ENCODE assay signal across 1 cellular context in the genomic region with DNA sequence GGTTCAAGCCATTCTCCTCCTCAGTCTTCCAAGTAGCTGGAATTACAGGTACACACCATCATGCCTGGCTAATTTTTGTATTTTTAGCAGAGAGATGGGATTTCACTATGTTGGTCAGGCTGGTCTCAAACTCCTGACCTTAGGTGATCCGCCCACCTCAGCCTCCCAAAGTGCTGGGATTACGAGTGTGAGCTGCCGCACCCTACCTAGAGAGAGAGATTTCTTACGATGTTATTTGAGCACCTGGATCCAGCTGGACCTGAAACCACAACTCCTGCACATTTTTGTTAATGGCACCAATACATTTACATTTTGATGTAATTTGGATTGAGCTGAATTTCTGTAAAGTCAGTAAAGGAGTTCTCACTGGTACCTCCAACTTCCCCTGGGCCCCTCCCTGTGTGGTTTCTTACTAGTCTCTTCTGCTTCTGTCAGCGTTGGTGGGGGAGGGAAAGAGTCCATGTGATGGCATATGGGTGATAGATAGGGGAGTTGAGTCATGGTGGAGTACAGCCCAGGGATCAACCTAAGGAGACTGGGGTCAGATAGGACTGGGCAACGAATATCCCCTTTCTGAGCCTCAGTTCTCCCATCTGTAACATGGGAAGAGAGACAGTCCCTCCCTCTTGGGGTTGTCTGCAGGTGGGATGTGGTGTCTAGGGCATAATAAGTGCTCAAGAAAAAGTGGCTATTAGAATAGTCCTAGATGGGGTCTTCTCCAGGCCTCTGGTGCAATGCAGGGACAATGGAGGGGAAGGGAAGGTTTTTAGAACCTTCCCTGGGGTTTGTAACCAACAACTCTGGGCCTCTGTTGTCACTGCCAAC.
TF ChIP-seq lines count a peak whose summit lies in the region.

No MANE protein-coding gene starts in this region.

TF ChIP-seq in K562, 482 proteins besides CTCF, POLR2A, EP300 and RAD21 (continued from another document):
- TF ChIP-seq SREBF1 (IDR thresholded peaks at IDR 0.05; ENCODE audit: borderline replicate concordance, low read depth, low read length), result no peak
- TF ChIP-seq THRAP3 (IDR thresholded peaks at IDR 0.05; ENCODE audit: borderline replicate concordance), result no peak
- TF ChIP-seq PTBP1 (IDR thresholded peaks at IDR 0.05; ENCODE audit: low read depth, low read length), result no peak
- TF ChIP-seq ZNF408 (CRISPR knock-in tag; IDR thresholded peaks at IDR 0.05; ENCODE audit: low read depth), result no peak
- TF ChIP-seq NFIC (IDR thresholded peaks at IDR 0.05), result peak; percentile 50
- TF ChIP-seq, protein P1, sequence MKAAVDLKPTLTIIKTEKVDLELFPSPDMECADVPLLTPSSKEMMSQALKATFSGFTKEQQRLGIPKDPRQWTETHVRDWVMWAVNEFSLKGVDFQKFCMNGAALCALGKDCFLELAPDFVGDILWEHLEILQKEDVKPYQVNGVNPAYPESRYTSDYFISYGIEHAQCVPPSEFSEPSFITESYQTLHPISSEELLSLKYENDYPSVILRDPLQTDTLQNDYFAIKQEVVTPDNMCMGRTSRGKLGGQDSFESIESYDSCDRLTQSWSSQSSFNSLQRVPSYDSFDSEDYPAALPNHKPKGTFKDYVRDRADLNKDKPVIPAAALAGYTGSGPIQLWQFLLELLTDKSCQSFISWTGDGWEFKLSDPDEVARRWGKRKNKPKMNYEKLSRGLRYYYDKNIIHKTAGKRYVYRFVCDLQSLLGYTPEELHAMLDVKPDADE (conservative IDR thresholded peaks at IDR 0.05; ENCODE audit: control insufficient read depth, low read depth, low read length), result no peak
- TF ChIP-seq BRD9 (IDR thresholded peaks at IDR 0.05; ENCODE audit: low read depth, partially characterized antibody), result peak; percentile 84
- no peak for TF ChIP-seq TGIF2 (CRISPR knock-in tag; IDR thresholded peaks at IDR 0.05)
- TF ChIP-seq TRIM24 (IDR thresholded peaks at IDR 0.05), result peak; percentile 75 to 85
- no peak for TF ChIP-seq KDM4B (IDR thresholded peaks at IDR 0.05; ENCODE audit: borderline replicate concordance in 2 of 2, low read depth in 1 of 2)
- TF ChIP-seq PML (IDR thresholded peaks at IDR 0.05; ENCODE audit: low read length), result no peak
- TF ChIP-seq ZNF282 (CRISPR knock-in tag; IDR thresholded peaks at IDR 0.05), result no peak
- no peak for TF ChIP-seq ZNF699 (CRISPR knock-in tag; IDR thresholded peaks at IDR 0.05; ENCODE audit: insufficient replicate concordance)
- TF ChIP-seq TARDBP (IDR thresholded peaks at IDR 0.05), result no peak
- TF ChIP-seq, protein P2, sequence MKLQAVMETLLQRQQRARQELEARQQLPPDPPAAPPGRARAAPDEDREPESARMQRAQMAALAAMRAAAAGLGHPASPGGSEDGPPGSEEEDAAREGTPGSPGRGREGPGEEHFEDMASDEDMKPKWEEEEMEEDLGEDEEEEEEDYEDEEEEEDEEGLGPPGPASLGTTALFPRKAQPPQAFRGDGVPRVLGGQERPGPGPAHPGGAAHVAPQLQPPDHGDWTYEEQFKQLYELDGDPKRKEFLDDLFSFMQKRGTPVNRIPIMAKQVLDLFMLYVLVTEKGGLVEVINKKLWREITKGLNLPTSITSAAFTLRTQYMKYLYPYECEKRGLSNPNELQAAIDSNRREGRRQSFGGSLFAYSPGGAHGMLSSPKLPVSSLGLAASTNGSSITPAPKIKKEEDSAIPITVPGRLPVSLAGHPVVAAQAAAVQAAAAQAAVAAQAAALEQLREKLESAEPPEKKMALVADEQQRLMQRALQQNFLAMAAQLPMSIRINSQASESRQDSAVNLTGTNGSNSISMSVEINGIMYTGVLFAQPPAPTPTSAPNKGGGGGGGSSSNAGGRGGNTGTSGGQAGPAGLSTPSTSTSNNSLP (IDR thresholded peaks at IDR 0.05; ENCODE audit: borderline replicate concordance, low read depth, low read length), result no peak
- TF ChIP-seq, protein P3, sequence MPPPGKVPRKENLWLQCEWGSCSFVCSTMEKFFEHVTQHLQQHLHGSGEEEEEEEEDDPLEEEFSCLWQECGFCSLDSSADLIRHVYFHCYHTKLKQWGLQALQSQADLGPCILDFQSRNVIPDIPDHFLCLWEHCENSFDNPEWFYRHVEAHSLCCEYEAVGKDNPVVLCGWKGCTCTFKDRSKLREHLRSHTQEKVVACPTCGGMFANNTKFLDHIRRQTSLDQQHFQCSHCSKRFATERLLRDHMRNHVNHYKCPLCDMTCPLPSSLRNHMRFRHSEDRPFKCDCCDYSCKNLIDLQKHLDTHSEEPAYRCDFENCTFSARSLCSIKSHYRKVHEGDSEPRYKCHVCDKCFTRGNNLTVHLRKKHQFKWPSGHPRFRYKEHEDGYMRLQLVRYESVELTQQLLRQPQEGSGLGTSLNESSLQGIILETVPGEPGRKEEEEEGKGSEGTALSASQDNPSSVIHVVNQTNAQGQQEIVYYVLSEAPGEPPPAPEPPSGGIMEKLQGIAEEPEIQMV (tag; conservative IDR thresholded peaks at IDR 0.05; ENCODE audit: low read depth), result no peak
- peak; percentile 84 for TF ChIP-seq NFE2 (IDR thresholded peaks at IDR 0.05; ENCODE audit: low read depth)
- TF ChIP-seq, protein P4, sequence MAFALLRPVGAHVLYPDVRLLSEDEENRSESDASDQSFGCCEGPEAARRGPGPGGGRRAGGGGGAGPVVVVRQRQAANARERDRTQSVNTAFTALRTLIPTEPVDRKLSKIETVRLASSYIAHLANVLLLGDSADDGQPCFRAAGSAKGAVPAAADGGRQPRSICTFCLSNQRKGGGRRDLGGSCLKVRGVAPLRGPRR (CRISPR knock-in tag; IDR thresholded peaks at IDR 0.05), result no peak
- no peak for TF ChIP-seq ZNF197 (CRISPR knock-in tag; IDR thresholded peaks at IDR 0.05; ENCODE audit: low read depth)
- TF ChIP-seq ZNF12 (CRISPR knock-in tag; IDR thresholded peaks at IDR 0.05), result no peak
- no peak for TF ChIP-seq XRCC4 (IDR thresholded peaks at IDR 0.05; ENCODE audit: extremely low read depth, insufficient read depth, insufficient read length)
- TF ChIP-seq CREB1 (IDR thresholded peaks at IDR 0.05), result 0 out of 2 replicates have a peak, but pooled peaks have one; percentile 22
- TF ChIP-seq CREB1 (CRISPR knock-in tag; IDR thresholded peaks at IDR 0.05), result no peak
- TF ChIP-seq HDGF (IDR thresholded peaks at IDR 0.05), result no peak
- TF ChIP-seq, protein P5, sequence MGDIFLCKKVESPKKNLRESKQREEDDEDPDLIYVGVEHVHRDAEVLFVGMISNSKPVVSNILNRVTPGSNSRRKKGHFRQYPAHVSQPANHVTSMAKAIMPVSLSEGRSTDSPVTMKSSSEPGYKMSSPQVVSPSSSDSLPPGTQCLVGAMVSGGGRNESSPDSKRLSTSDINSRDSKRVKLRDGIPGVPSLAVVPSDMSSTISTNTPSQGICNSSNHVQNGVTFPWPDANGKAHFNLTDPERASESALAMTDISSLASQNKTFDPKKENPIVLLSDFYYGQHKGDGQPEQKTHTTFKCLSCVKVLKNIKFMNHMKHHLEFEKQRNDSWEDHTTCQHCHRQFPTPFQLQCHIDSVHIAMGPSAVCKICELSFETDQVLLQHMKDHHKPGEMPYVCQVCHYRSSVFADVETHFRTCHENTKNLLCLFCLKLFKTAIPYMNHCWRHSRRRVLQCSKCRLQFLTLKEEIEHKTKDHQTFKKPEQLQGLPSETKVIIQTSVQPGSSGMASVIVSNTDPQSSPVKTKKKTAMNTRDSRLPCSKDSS (IDR thresholded peaks at IDR 0.05; ENCODE audit: low read depth, partially characterized antibody), result no peak
- no peak for TF ChIP-seq ETV1 (tag; conservative IDR thresholded peaks at IDR 0.05; ENCODE audit: low read depth)
- TF ChIP-seq SAP30 (IDR thresholded peaks at IDR 0.05; ENCODE audit: borderline replicate concordance, insufficient read depth, low read depth, low read length, poor library complexity, severe bottlenecking), result no peak
- peak; percentile 65; the same call in 1 of the 2 replicates for TF ChIP-seq ADNP (tag; IDR thresholded peaks at IDR 0.05)
- TF ChIP-seq RBM39 (optimal IDR thresholded peaks at IDR 0.05; ENCODE audit: low read depth, low read length), result no peak
- TF ChIP-seq RNF2 (IDR thresholded peaks at IDR 0.05), result peak; percentile 91
- TF ChIP-seq ARID2 (IDR thresholded peaks at IDR 0.05), result no peak
- TF ChIP-seq NBN (IDR thresholded peaks at IDR 0.05; ENCODE audit: low read depth), result peak; percentile 75; the same call in 1 of the 2 replicates
- TF ChIP-seq KLF1 (tag; IDR thresholded peaks at IDR 0.05), result no peak
- peak; percentile 81 for TF ChIP-seq TAF9B (IDR thresholded peaks at IDR 0.05; ENCODE audit: partially characterized antibody)
- TF ChIP-seq FOXJ2 (tag; IDR thresholded peaks at IDR 0.05), result no peak
- no peak for TF ChIP-seq ZNF57 (CRISPR knock-in tag; IDR thresholded peaks at IDR 0.05)
- TF ChIP-seq MED1 (CRISPR knock-in tag; IDR thresholded peaks at IDR 0.05; ENCODE audit: borderline replicate concordance), result no peak
